Comparison of ENCODE assay signal across 9 cellular contexts in the genomic region with DNA sequence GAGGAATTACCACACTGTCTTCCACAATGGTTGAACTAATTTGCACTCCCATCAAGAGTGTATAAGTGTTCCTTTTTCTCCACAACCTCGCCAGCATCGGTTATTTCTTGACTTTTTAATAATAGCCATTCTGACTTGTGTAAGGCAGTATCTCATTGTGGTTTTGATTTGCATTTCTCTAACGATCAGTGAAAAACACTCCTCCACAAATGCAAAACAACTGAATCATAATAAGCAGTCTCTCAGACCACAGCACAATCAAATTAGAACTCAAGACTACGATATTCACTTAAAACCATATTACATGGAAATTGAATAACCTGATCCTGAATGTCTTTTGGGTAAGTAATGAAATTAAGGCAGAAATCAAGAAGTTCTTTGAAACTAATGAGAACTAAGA.
"Had no signal": no experiment of that assay in that cellular context is flagged by ENCODE, and none has a peak within 500 bp of the region (broad histone marks: within the 10 kb centered on the region; RNA-seq: fewer than 3 reads in every experiment).

No MANE protein-coding gene starts in this region.

- ATAC-seq: GM23338, K562 had no signal

- FAIRE-seq: H1, H54, HTR-8/SVneo, K562 had no signal

- H3K4me2 ChIP-seq: GM23338 had no signal

- H3K4me3 ChIP-seq: GM23338, K562 had no signal

- H2AFZ ChIP-seq: GM23338 had no signal

- DNase-seq: H9, HCEC 1CT, IMR-90, KG1 had no signal
